ENCODE assay signal across 20 cellular contexts in genomic region chr2:38390941-38391340, GRCh38. TPM values are rescaled to one million over a fixed set of nuclear protein-coding genes. Genes with fewer than 3 reads are reported as not detected.
DNase-seq lines count a peak whose midpoint lies in the region; ATAC-seq and TF ChIP-seq lines count a peak whose summit lies in the region.
"Had no signal": no experiment of that assay in that cellular context is flagged by ENCODE, and none has a peak within 500 bp of the region (broad histone marks: within the 10 kb centered on the region; RNA-seq: fewer than 3 reads in every experiment).

No MANE protein-coding gene starts in this region.

- H4K8ac ChIP-seq in mesenchymal stem cell (ENCODE audit: low read length): no peak overlapping the region

- H2BK120ac ChIP-seq in mesenchymal stem cell (ENCODE audit: low read depth, low read length): no peak overlapping the region

- H3K36me3 ChIP-seq in HAP-1 (replicated peaks) (no peaks in the 10 kb centered on the region), mesenchymal stem cell (ENCODE audit: control insufficient read depth in 1 of 2, insufficient read depth in 2 of 2, low read depth in 1 of 2, low read length in 2 of 2) (no peaks in the 10 kb centered on the region), body of pancreas (replicated peaks in 1 of 2; ENCODE audit: insufficient read depth in 1 of 2, low read depth in 2 of 2) (no peaks in the 10 kb centered on the region)
- H3K36me3 ChIP-seq: BE2C; BLaER1 treated with 17β-estradiol and CSF1 and Interleukin-3, amounts not matched to agents 10 nM and 100 nM had no signal

- H4K91ac ChIP-seq in mesenchymal stem cell (ENCODE audit: low read length): no peak overlapping the region

- WGBS in mesenchymal stem cell: 98% methylated on average over 3 of the region's 3 CpGs
- WGBS in body of pancreas, 2 donors: 70 to 72% methylated on average over 3 of the region's 3 CpGs

- H2AK5ac ChIP-seq in mesenchymal stem cell (ENCODE audit: low read length, severe bottlenecking): no peak overlapping the region

- TF ChIP-seq POLR2A in body of pancreas (IDR thresholded peaks at IDR 0.05): no peak

- H3K4ac ChIP-seq in mesenchymal stem cell (ENCODE audit: low read depth in 1 of 2, low read length in 2 of 2): no peak overlapping the region

- H3K14ac ChIP-seq in mesenchymal stem cell (ENCODE audit: low read length in 2 of 2): no peak overlapping the region

- in situ Hi-C loops in HAP-1 (cut with MboI; ENCODE audit: low sequenced_read_pairs) (no loop called here), GM13976 (cut with MboI; ENCODE audit: low sequenced_read_pairs, unreplicated experiment) (no loop called here)

- intact Hi-C loops in body of pancreas (cut with DNase I): no loop called here

- no peak overlapping the region for H2BK15ac ChIP-seq in mesenchymal stem cell (ENCODE audit: low read depth, poor library complexity, severe bottlenecking)

- no peaks in the 10 kb centered on the region for H3K9me3 ChIP-seq in HAP-1
- no peaks in the 10 kb centered on the region for H3K9me3 ChIP-seq in mesenchymal stem cell (ENCODE audit: control insufficient read depth, low read length)
- H3K9me3 ChIP-seq in body of pancreas: no peaks in the 10 kb centered on the region
- H3K9me3 ChIP-seq: A549, BE2C had no signal

- DNase-seq in HAP-1 (ENCODE audit: low spot score in 2 of 2) (peak; percentile 66 to 87), NCI-H69 (lab: John Stamatoyannopoulos, UW) (peak; percentile 2), mesenchymal stem cell (no peak), body of pancreas (no peak), hepatic stellate cell (ENCODE audit: low spot score) (no peak), GM13976 (ENCODE audit: low spot score) (no peak), omental fat pad (ENCODE audit: low spot score) (no peak)
- DNase-seq: 8988T; ACHN; AML-193; BE2C; CD4-positive, alpha-beta T cell; CD8-positive, alpha-beta memory T cell; DMS53; DMS79 treated with DMSO at 0.1 percent for 48 hours; GF-D8; GOT3; HCEC 1CT had no signal

- H2AFZ ChIP-seq in mesenchymal stem cell (ENCODE audit: low read depth, low read length): peak overlapping the region; percentile 67

- no peak overlapping the region for H3K27ac ChIP-seq in mesenchymal stem cell (ENCODE audit: low read length, poor library complexity, severe bottlenecking)
- H3K27ac ChIP-seq in body of pancreas: no peak overlapping the region
- H3K27ac ChIP-seq: A549; BLaER1 treated with 17β-estradiol and CSF1 and Interleukin-3, amounts not matched to agents 10 nM and 100 nM had no signal

- H3K4me1 ChIP-seq in HAP-1: peaks cover 29% of the 10 kb centered on the region
- peaks cover 2% of the 10 kb centered on the region for H3K4me1 ChIP-seq in mesenchymal stem cell (ENCODE audit: control insufficient read depth, insufficient read depth, low read depth, low read length)
- H3K4me1 ChIP-seq in body of pancreas: no peaks in the 10 kb centered on the region
- H3K4me1 ChIP-seq: A549, BE2C had no signal

- H2BK12ac ChIP-seq in mesenchymal stem cell (ENCODE audit: low read length in 2 of 2): no peak overlapping the region

- no peak overlapping the region for H3K23ac ChIP-seq in mesenchymal stem cell (ENCODE audit: low read length in 2 of 2)

- no peak overlapping the region for H3K18ac ChIP-seq in mesenchymal stem cell (ENCODE audit: low read depth in 1 of 2, low read length in 2 of 2)

- no peak for TF ChIP-seq CTCF in body of pancreas (IDR thresholded peaks at IDR 0.05)
- TF ChIP-seq CTCF in GM13976 (IDR thresholded peaks at IDR 0.05; ENCODE audit: borderline replicate concordance, control extremely low read depth, extremely low read depth, insufficient read depth, missing control alignments): no peak
- TF ChIP-seq CTCF in omental fat pad (IDR thresholded peaks at IDR 0.05): no peak

- H3K4me3 ChIP-seq in HAP-1: no peak overlapping the region
- H3K4me3 ChIP-seq in mesenchymal stem cell (ENCODE audit: insufficient read depth in 1 of 2, low read depth in 1 of 2, low read length in 2 of 2): no peak overlapping the region
- H3K4me3 ChIP-seq in body of pancreas: no peak overlapping the region
- H3K4me3 ChIP-seq: A549; BLaER1 treated with 17β-estradiol and CSF1 and Interleukin-3, amounts not matched to agents 10 nM and 100 nM had no signal

- no peaks in the 10 kb centered on the region for H3K79me1 ChIP-seq in mesenchymal stem cell (replicated peaks; ENCODE audit: low read length, poor library complexity, severe bottlenecking)

- no peak overlapping the region for H3K9ac ChIP-seq in mesenchymal stem cell (ENCODE audit: low read length)
- H3K9ac ChIP-seq: BLaER1 treated with 17β-estradiol and CSF1 and Interleukin-3, amounts not matched to agents 10 nM and 100 nM had no signal

- H3K4me2 ChIP-seq in mesenchymal stem cell (ENCODE audit: low read length, poor library complexity, severe bottlenecking): no peak overlapping the region
- H3K4me2 ChIP-seq: A549; BLaER1 treated with 17β-estradiol and CSF1 and Interleukin-3, amounts not matched to agents 10 nM and 100 nM had no signal

- ATAC-seq in body of pancreas: no peak
- ATAC-seq in omental fat pad (ENCODE audit: low FRiP score): no peak
- ATAC-seq: A549 had no signal

- H2BK5ac ChIP-seq in mesenchymal stem cell (ENCODE audit: low read depth, low read length, poor library complexity, severe bottlenecking): no peak overlapping the region

- no peaks in the 10 kb centered on the region for H3K27me3 ChIP-seq in HAP-1 (ENCODE audit: low read depth)
- H3K27me3 ChIP-seq in mesenchymal stem cell (ENCODE audit: control insufficient read depth in 1 of 2, insufficient read depth in 1 of 2, low read length in 2 of 2): peaks cover 39 to 41% of the 10 kb centered on the region in 2 experiments
- H3K27me3 ChIP-seq in body of pancreas: no peaks in the 10 kb centered on the region
- H3K27me3 ChIP-seq: BE2C; BLaER1 treated with 17β-estradiol and CSF1 and Interleukin-3, amounts not matched to agents 10 nM and 100 nM had no signal

RNA-seq across cellular contexts. Expression of gene ATL2, which starts 13.9 kb away (rescaled TPM):
- 12.1 TPM for polyA plus RNA-seq in mesenchymal stem cell (2013, experiment 1 of 2)
- 12.3 TPM for polyA plus RNA-seq in mesenchymal stem cell (2013, experiment 2 of 2)
- 10 to 100 TPM; 43.6 to 62.6 TPM for total RNA-seq in body of pancreas
- total RNA-seq in omental fat pad: 10 to 100 TPM; 52.7 to 82.0 (median 68.2) TPM

Comparison
In these comparisons a context has a peak if more than half of its experiments do, and no peak if none do; other contexts are left out.
1. DNase-seq: peak in HAP-1 (2 of 2) and NCI-H69 (single experiment); none in mesenchymal stem cell (single experiment), body of pancreas (0 of 4), hepatic stellate cell (single experiment), GM13976 (single experiment) and omental fat pad (single experiment).